In the genomic region with DNA sequence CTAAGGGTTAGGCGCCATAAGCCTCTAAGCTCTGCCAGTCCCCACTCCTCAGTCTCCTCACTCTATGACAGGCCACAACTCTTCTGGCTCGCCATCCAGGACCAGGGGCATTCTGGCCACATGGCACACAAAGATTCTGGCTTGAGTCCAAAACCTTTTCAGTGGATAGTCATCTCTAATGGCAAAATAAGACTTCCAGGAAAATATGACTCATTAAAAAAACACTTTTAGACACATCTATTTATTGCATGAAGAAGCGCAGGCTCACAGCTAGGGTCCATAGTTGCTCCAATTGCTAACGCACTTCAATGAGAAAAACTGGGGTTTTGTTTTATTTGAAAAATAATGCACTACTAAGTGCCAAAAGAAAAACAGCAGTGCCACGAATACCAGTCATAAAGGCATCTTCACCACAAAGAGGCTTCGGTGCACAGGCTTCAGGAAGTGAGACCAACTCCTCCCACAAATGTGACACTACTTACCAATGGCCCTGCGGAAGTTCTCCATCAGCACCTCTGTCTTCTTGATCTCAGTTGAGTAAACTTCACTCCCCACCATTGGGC, we compare ENCODE assay signal across 8 cellular contexts. TPM values are rescaled to one million over a fixed set of nuclear protein-coding genes. Genes with fewer than 3 reads are reported as not detected.
A peak's percentile ranks its signal among the peaks of the same experiment; 100 is the strongest.
DNase-seq lines count a peak whose midpoint lies in the region; ATAC-seq and TF ChIP-seq lines count a peak whose summit lies in the region.

No MANE protein-coding gene starts in this region.

- H3K36me3 ChIP-seq in CD4-positive, alpha-beta memory T cell (ENCODE audit: insufficient read depth, low read length) = peaks cover 13% of the 10 kb centered on the region
- H3K36me3 ChIP-seq in KOPT-K1 (ENCODE audit: insufficient read depth, low read length) (peaks cover 85% of the 10 kb centered on the region), sigmoid colon (peaks cover 0 to 55% (median 0%) of the 10 kb centered on the region in 4 donors)

- no peaks in the 10 kb centered on the region for H3K27me3 ChIP-seq in CD4-positive, alpha-beta memory T cell (ENCODE audit: insufficient read depth, low read length)
- H3K27me3 ChIP-seq in sigmoid colon = no peaks in the 10 kb centered on the region

- no peaks in the 10 kb centered on the region for H3K9me3 ChIP-seq in CD4-positive, alpha-beta memory T cell (ENCODE audit: control insufficient read depth in 1 of 2, low read length in 2 of 2)
- H3K9me3 ChIP-seq in KOPT-K1 (ENCODE audit: insufficient read depth, low read length, poor library complexity, severe bottlenecking) (no peaks in the 10 kb centered on the region), sigmoid colon (no peaks in the 10 kb centered on the region)

- peaks cover 40% of the 10 kb centered on the region for H3K4me1 ChIP-seq in CD4-positive, alpha-beta memory T cell (ENCODE audit: insufficient read depth, low read length)
- H3K4me1 ChIP-seq in sigmoid colon = peaks cover 0 to 9% (median 8%) of the 10 kb centered on the region in 4 donors

- H3K27ac ChIP-seq in CD4-positive, alpha-beta memory T cell (ENCODE audit: low read depth, low read length) = peak overlapping the region; percentile 55
- H3K27ac ChIP-seq in KOPT-K1 (ENCODE audit: low read depth, low read length, poor library complexity, severe bottlenecking) (peak overlapping the region; percentile 54), sigmoid colon (peak overlapping the region in 2 of 4 donors; percentile 21 to 22)

- WGBS in sigmoid colon, 2 donors = 81 to 88% methylated on average over 7 of the region's 7 CpGs

- H3K4me1 Mint-ChIP-seq in CD4-positive, alpha-beta memory T cell = peaks cover 38 to 51% (median 43%) of the 10 kb centered on the region in 4 donors
- peaks cover 40% of the 10 kb centered on the region for H3K4me1 Mint-ChIP-seq in activated CD8-positive, alpha-beta memory T cell treated with anti-CD3 and anti-CD28 coated beads, Interleukin-2, amount 10 ng/mL, durations not matched to agents 7 days and 5 days

- TF ChIP-seq POLR2A in sigmoid colon (IDR thresholded peaks at IDR 0.05) = no peak

- peaks cover 0 to 2% (median 0%) of the 10 kb centered on the region in 8 donors for H3K9me3 Mint-ChIP-seq in CD4-positive, alpha-beta memory T cell
- H3K9me3 Mint-ChIP-seq in activated CD8-positive, alpha-beta memory T cell treated with anti-CD3 and anti-CD28 coated beads, Interleukin-2, amount 10 ng/mL, durations not matched to agents 7 days and 5 days (ENCODE audit: low read depth) = no peaks in the 10 kb centered on the region

- POLR2A ChIA-PET in CD4-positive, alpha-beta memory T cell (lab: Charles Lee; ENCODE audit: partially characterized antibody) = interaction anchor here (0.5 to 5.3 kb wide), 5 partner anchors 11 to 1775 kb away, joined by 3 to 66 read pairs (median 3); partner anchors contain the start of gene RUVBL1

- H3K4me3 ChIP-seq in CD4-positive, alpha-beta memory T cell (ENCODE audit: low read length in 2 of 2) = no peak overlapping the region
- H3K4me3 ChIP-seq in fibroblast of the aortic adventitia (ENCODE audit: low read depth, low read length) (no peak overlapping the region), sigmoid colon (no peak overlapping the region)

- H3K36me3 Mint-ChIP-seq in CD4-positive, alpha-beta memory T cell = peaks cover 46 to 58% of the 10 kb centered on the region in 2 donors
- H3K36me3 Mint-ChIP-seq in activated CD8-positive, alpha-beta memory T cell treated with anti-CD3 and anti-CD28 coated beads, Interleukin-2, amount 10 ng/mL, durations not matched to agents 7 days and 5 days = peaks cover 53% of the 10 kb centered on the region

- CTCF ChIA-PET in CD4-positive, alpha-beta memory T cell (lab: Charles Lee; ENCODE audit: partially characterized antibody) = interaction anchor here (1.0 to 4.5 kb wide), 4 partner anchors 11 to 21 kb away, joined by 3 to 46 read pairs (median 9); partner anchors contain the start of gene RUVBL1
- CTCF ChIA-PET in activated CD8-positive, alpha-beta memory T cell treated with anti-CD3 and anti-CD28 coated beads, Interleukin-2, amount 10 ng/mL, durations not matched to agents 7 days and 5 days (lab: Charles Lee) = interaction anchor here (0.9 to 4.0 kb wide), 6 partner anchors 10 to 42 kb away, joined by 3 to 18 read pairs (median 6); partner anchors contain the start of gene RUVBL1

- TF ChIP-seq CTCF in fibroblast of the aortic adventitia (IDR thresholded peaks at IDR 0.05; ENCODE audit: insufficient read depth, low read length) (peak; percentile 43), sigmoid colon (IDR thresholded peaks at IDR 0.05) (no peak)

- DNase-seq in CD4-positive, alpha-beta memory T cell = peak; percentile 63 to 76 (median 69)
- peak; percentile 82 for DNase-seq in activated CD8-positive, alpha-beta memory T cell treated with anti-CD3 and anti-CD28 coated beads, Interleukin-2, amount 10 ng/mL, durations not matched to agents 7 days and 5 days
- peak; percentile 93 for DNase-seq in fibroblast of the aortic adventitia (ENCODE audit: low read depth)
- DNase-seq in NCI-H345 (lab: John Stamatoyannopoulos, UW) = no peak
- no peak for DNase-seq in NCI-H82 (lab: John Stamatoyannopoulos, UW)
- no peak for DNase-seq in occipital lobe (lab: John Stamatoyannopoulos, UW)
- no peak for DNase-seq in sigmoid colon

- no peaks in the 10 kb centered on the region for H3K27me3 Mint-ChIP-seq in CD4-positive, alpha-beta memory T cell
- H3K27me3 Mint-ChIP-seq in activated CD8-positive, alpha-beta memory T cell treated with anti-CD3 and anti-CD28 coated beads, Interleukin-2, amount 10 ng/mL, durations not matched to agents 7 days and 5 days = no peaks in the 10 kb centered on the region

- TF ChIP-seq EP300 in sigmoid colon (IDR thresholded peaks at IDR 0.05) = no peak

- H3K27ac Mint-ChIP-seq in CD4-positive, alpha-beta memory T cell = peak overlapping the region; percentile 95 to 99 (median 97)
- H3K27ac Mint-ChIP-seq in activated CD8-positive, alpha-beta memory T cell treated with anti-CD3 and anti-CD28 coated beads, Interleukin-2, amount 10 ng/mL, durations not matched to agents 7 days and 5 days = peak overlapping the region; percentile 97

- intact Hi-C loops in CD4-positive, alpha-beta memory T cell (cut with micrococcal nuclease) = loop anchor here (1.0 to 5.0 kb wide), 2 partner anchors 11 to 40 kb away; partner anchors contain the start of genes EEFSEC and RUVBL1
- intact Hi-C loops in sigmoid colon (cut with DNase I) = no loop called here

- H3K4me3 Mint-ChIP-seq in CD4-positive, alpha-beta memory T cell = peak overlapping the region in 7 of 8 donors; percentile 32 to 88 (median 72)
- H3K4me3 Mint-ChIP-seq in activated CD8-positive, alpha-beta memory T cell treated with anti-CD3 and anti-CD28 coated beads, Interleukin-2, amount 10 ng/mL, durations not matched to agents 7 days and 5 days = peak overlapping the region; percentile 41

- peak; percentile 88 for ATAC-seq in activated CD8-positive, alpha-beta memory T cell treated with anti-CD3 and anti-CD28 coated beads, Interleukin-2, amount 10 ng/mL, durations not matched to agents 7 days and 5 days

RNA-seq across cellular contexts. Expression of gene RUVBL1, which starts 11.1 kb away (rescaled TPM):
- total RNA-seq in CD4-positive, alpha-beta memory T cell = 10 to 100 TPM; 26.6 to 27.0 TPM
- polyA plus RNA-seq in CD4-positive, alpha-beta memory T cell = 10 to 100 TPM; 66.8 to 71.4 TPM
- 10 to 100 TPM; 63.8 to 73.5 TPM for total RNA-seq in activated CD8-positive, alpha-beta memory T cell treated with anti-CD3 and anti-CD28 coated beads, Interleukin-2, amount 10 ng/mL, durations not matched to agents 7 days and 5 days
- total RNA-seq in fibroblast of the aortic adventitia (ENCODE audit: low replicate concordance) (47.8 and 50.6 TPM in 2 replicates), occipital lobe (38.5 TPM), sigmoid colon (10 to 100 TPM; 16.3 to 20.9 (median 17.1) TPM)
- polyA plus RNA-seq in sigmoid colon = 10 to 100 TPM; 12.0 to 40.6 (median 12.7) TPM

RNA-seq across cellular contexts. Expression of gene EEFSEC, which starts 40.8 kb away (rescaled TPM):
- 10 to 100 TPM; 14.0 to 16.4 TPM for total RNA-seq in CD4-positive, alpha-beta memory T cell
- polyA plus RNA-seq in CD4-positive, alpha-beta memory T cell = 10 to 100 TPM; 17.8 to 24.9 TPM
- total RNA-seq in activated CD8-positive, alpha-beta memory T cell treated with anti-CD3 and anti-CD28 coated beads, Interleukin-2, amount 10 ng/mL, durations not matched to agents 7 days and 5 days = 10 to 100 TPM; 19.4 to 19.7 TPM
- total RNA-seq in fibroblast of the aortic adventitia (ENCODE audit: low replicate concordance) (2.9 and 8.1 TPM in 2 replicates), occipital lobe (5.1 TPM), sigmoid colon (10 to 100 TPM in 3 of 4 donors, 1 to 10 TPM in 1; 8.6 to 16.1 (median 12.9) TPM)
- polyA plus RNA-seq in sigmoid colon = 10 to 100 TPM in 1 of 3 donors, 1 to 10 TPM in 2; 5.3 to 12.5 (median 9.0) TPM

Comparison
In these comparisons a context has a peak if more than half of its experiments do, and no peak if none do; other contexts are left out.
1. DNase-seq: peak in CD4-positive, alpha-beta memory T cell (5 of 5), activated CD8-positive, alpha-beta memory T cell treated with anti-CD3 and anti-CD28 coated beads, Interleukin-2, amount 10 ng/mL, durations not matched to agents 7 days and 5 days (single experiment) and fibroblast of the aortic adventitia (single experiment); none in NCI-H345 (single experiment), NCI-H82 (single experiment), occipital lobe (single experiment) and sigmoid colon (single experiment).